ENCODE assay signal across 9 cellular contexts in the genomic region with DNA sequence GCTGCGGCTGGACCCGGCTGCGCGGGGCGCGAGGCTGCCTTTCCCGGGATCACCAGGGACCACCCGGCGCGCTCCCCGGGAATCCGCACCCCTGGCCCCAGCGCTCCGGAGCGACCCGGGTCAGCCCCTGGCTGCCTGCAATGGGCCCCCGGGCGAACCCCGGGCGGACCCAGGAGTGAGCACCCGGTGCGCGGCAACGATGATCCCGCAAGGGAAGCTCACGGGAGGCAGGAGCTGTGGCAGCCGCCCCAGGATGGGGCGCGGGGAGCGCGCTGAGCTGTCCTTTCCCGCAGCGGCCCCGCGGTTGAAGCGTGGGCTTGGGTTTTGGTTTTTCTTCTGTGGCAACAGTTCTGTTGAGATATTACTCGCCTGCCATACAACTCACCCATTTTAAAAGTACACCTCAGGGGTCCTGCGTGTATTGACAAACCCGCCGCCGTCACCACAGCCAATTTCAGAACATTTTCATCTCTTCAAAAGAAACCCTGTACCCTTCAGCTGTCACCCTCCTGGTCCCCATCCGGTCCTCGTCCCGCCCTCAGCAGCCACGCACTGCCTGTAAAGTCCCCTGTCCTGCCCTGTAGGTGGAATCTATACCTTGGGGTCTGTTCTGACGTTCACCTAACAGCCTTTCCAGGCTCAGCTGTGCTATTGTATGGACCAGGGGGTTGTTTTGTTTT. TPM values are rescaled to one million over a fixed set of nuclear protein-coding genes. Genes with fewer than 3 reads are reported as not detected.
DNase-seq lines count a peak whose midpoint lies in the region; ATAC-seq and TF ChIP-seq lines count a peak whose summit lies in the region.
"Had no signal": no experiment of that assay in that cellular context is flagged by ENCODE, and none has a peak within 500 bp of the region (broad histone marks: within the 10 kb centered on the region; RNA-seq: fewer than 3 reads in every experiment).

No MANE protein-coding gene starts in this region.

- CTCF ChIA-PET in AG04450 (lab: Charles Lee) (interaction anchor here (0.7 to 1.0 kb wide), 3 partner anchors 15 to 94 kb away, joined by 3 read pairs; no protein-coding TSS in a partner anchor), IMR-90 (lab: Yijun Ruan, JAX) (no interaction called here)

- H4K5ac ChIP-seq in IMR-90 (ENCODE audit: low read depth, low read length) = no peak overlapping the region

- no peak overlapping the region for H2BK20ac ChIP-seq in IMR-90 (ENCODE audit: low read depth, low read length)

- H3K9ac ChIP-seq in IMR-90 (ENCODE audit: low read depth, low read length) (no peak overlapping the region), neural cell (ENCODE audit: low read length) (peak overlapping the region; percentile 23)

- H3K27me3 ChIP-seq in AG04450 (ENCODE audit: control insufficient read depth, insufficient read depth, low read length) = peaks cover 26% of the 10 kb centered on the region
- H3K27me3 ChIP-seq in IMR-90 (ENCODE audit: control insufficient read depth, insufficient read depth, low read length) = peaks cover 28% of the 10 kb centered on the region
- peaks cover 3% of the 10 kb centered on the region for H3K27me3 ChIP-seq in neural cell (ENCODE audit: insufficient read depth, low read depth, low read length)

- H2AFZ ChIP-seq in IMR-90 (replicated peaks; ENCODE audit: low read length, poor library complexity) (peak overlapping the region; percentile 41), neural cell (ENCODE audit: low read depth, low read length) (no peak overlapping the region)

- no peak overlapping the region for H3K4ac ChIP-seq in IMR-90 (ENCODE audit: low read depth, low read length)

- intact Hi-C loops in IMR-90 (cut with micrococcal nuclease) = no loop called here

- POLR2A ChIA-PET in AG04450 (lab: Yijun Ruan, JAX) = interaction anchor here (0.7 kb wide), 2 partner anchors 61 to 679 kb away, joined by 3 to 4 read pairs; no protein-coding TSS in a partner anchor
- POLR2A ChIA-PET in IMR-90 (lab: Charles Lee; ENCODE audit: unreplicated experiment) = interaction anchor here (0.6 kb wide), 1 partner anchor 109 kb away, joined by 3 read pairs; no protein-coding TSS in a partner anchor

- no peaks in the 10 kb centered on the region for H3K9me1 ChIP-seq in IMR-90 (ENCODE audit: insufficient read depth, low read length)

- DNase-seq in AG04450 (ENCODE audit: low read depth, low spot score) (no peak), IMR-90 (no peak), chondrocyte (ENCODE audit: low spot score) (no peak), HK-2 (ENCODE audit: unreplicated experiment) (no peak), cortex of kidney (lab: John Stamatoyannopoulos, UW) (no peak)
- DNase-seq: hippocampal formation had no signal

- peaks cover 17% of the 10 kb centered on the region for H3K4me1 Mint-ChIP-seq in chondrocyte (ENCODE audit: low read depth)

- H3K56ac ChIP-seq in IMR-90 (ENCODE audit: extremely low read depth, insufficient read depth, low read length) = no peak overlapping the region

- no peak overlapping the region for H3K14ac ChIP-seq in IMR-90 (replicated peaks; ENCODE audit: low read depth, low read length)

- H3K79me1 ChIP-seq in IMR-90 (ENCODE audit: low read depth in 1 of 2, low read length in 2 of 2) = no peaks in the 10 kb centered on the region

- H3K36me3 ChIP-seq in IMR-90 (ENCODE audit: control insufficient read depth, insufficient read depth, low read length) (peaks cover 7% of the 10 kb centered on the region; the same call in 1 of the 2 replicates), neural cell (ENCODE audit: insufficient read depth, low read length) (no peaks in the 10 kb centered on the region)

- no peaks in the 10 kb centered on the region for H3F3A ChIP-seq in neural cell (ENCODE audit: insufficient read depth, low read length, poor library complexity, severe bottlenecking)

- dilution Hi-C loops in IMR-90 (cut with HindIII; ENCODE audit: low sequenced_read_pairs, unreplicated experiment) = no loop called here

- TF ChIP-seq POLR2A in IMR-90 (IDR thresholded peaks at IDR 0.05; ENCODE audit: low read depth, low read length) = no peak

- H3K4me2 ChIP-seq in IMR-90 (ENCODE audit: low read depth, low read length) (peak overlapping the region; percentile 63), neural cell (ENCODE audit: low read length) (no peak overlapping the region)

- in situ Hi-C loops in IMR-90 (cut with MboI; ENCODE audit: low sequenced_read_pairs) = no loop called here

- no peaks in the 10 kb centered on the region for H3K9me2 ChIP-seq in neural cell (ENCODE audit: insufficient read depth, low read length)

- TF ChIP-seq EP300 in neural cell (conservative IDR thresholded peaks at IDR 0.05; ENCODE audit: poor library complexity, severe bottlenecking) = no peak

- H3K36me3 Mint-ChIP-seq in chondrocyte (ENCODE audit: low read depth) = peaks cover 2% of the 10 kb centered on the region

- no peak overlapping the region for H4K91ac ChIP-seq in IMR-90 (ENCODE audit: insufficient read depth, low read depth, low read length)

- no TSS peak for BruUV-seq in IMR-90 (replicated peaks; lab: Mats Ljungman, UMichigan)

- H3K27ac ChIP-seq in AG04450 (ENCODE audit: low read depth, low read length) (no peak overlapping the region), IMR-90 (ENCODE audit: insufficient read depth, low read length) (no peak overlapping the region), neural cell (ENCODE audit: low read length) (no peak overlapping the region)

- H2BK120ac ChIP-seq in IMR-90 (ENCODE audit: low read depth, low read length) = no peak overlapping the region

- peaks cover 4% of the 10 kb centered on the region; the same call in 1 of the 2 replicates for H3K9me3 ChIP-seq in AG04450 (ENCODE audit: control insufficient read depth, insufficient read depth, low read length)
- no peaks in the 10 kb centered on the region for H3K9me3 ChIP-seq in IMR-90 (ENCODE audit: control insufficient read depth, insufficient read depth, low read length)
- H3K9me3 ChIP-seq in neural cell (ENCODE audit: low read length) = no peaks in the 10 kb centered on the region

- ATAC-seq in IMR-90 (ENCODE audit: low read depth) = peak; percentile 21
- no peak for ATAC-seq in GM18873 (IDR thresholded peaks at IDR 0.05; ENCODE audit: low FRiP score, unreplicated experiment)
- ATAC-seq in HG03342 (IDR thresholded peaks at IDR 0.05; ENCODE audit: unreplicated experiment) = no peak

- TF ChIP-seq CTCF in AG04450 (IDR thresholded peaks at IDR 0.05; ENCODE audit: low read depth, low read length) (no peak), IMR-90 (conservative IDR thresholded peaks at IDR 0.05; ENCODE audit: low read depth, low read length) (no peak), chondrocyte (IDR thresholded peaks at IDR 0.05) (no peak), neural cell (IDR thresholded peaks at IDR 0.05; ENCODE audit: poor library complexity, severe bottlenecking) (no peak)

- no peaks in the 10 kb centered on the region for H3K79me2 ChIP-seq in neural cell (replicated peaks; ENCODE audit: insufficient read depth, low read length)

- H2AK9ac ChIP-seq in IMR-90 (replicated peaks; ENCODE audit: low read depth, low read length, poor library complexity) = peak overlapping the region; percentile 44

- peaks cover 42% of the 10 kb centered on the region for H3K27me3 Mint-ChIP-seq in chondrocyte (ENCODE audit: low read depth)

- peak overlapping the region; percentile 38 for H3K4me3 ChIP-seq in AG04450 (ENCODE audit: low read depth, low read length)
- H3K4me3 ChIP-seq in IMR-90 (ENCODE audit: insufficient read depth, low read depth, low read length) = peak overlapping the region; percentile 25
- peak overlapping the region; percentile 59 for H3K4me3 ChIP-seq in neural cell (ENCODE audit: low read length)

- H2AK5ac ChIP-seq in IMR-90 (ENCODE audit: low read depth, low read length) = no peak overlapping the region

- H3K4me1 ChIP-seq in IMR-90 (ENCODE audit: control insufficient read depth, insufficient read depth, low read length) = peaks cover 9% of the 10 kb centered on the region

- no peak overlapping the region for H3K18ac ChIP-seq in IMR-90 (ENCODE audit: low read depth, low read length)

- no peak overlapping the region for H2BK5ac ChIP-seq in IMR-90 (ENCODE audit: low read depth, low read length, poor library complexity, severe bottlenecking)

- H3K9me3 Mint-ChIP-seq in chondrocyte (ENCODE audit: low read depth) = no peaks in the 10 kb centered on the region

- H4K8ac ChIP-seq in IMR-90 (ENCODE audit: low read depth in 2 of 2, low read length in 2 of 2) = no peak overlapping the region

- no peak for TF ChIP-seq RAD21 in IMR-90 (IDR thresholded peaks at IDR 0.05; ENCODE audit: low read length)
- TF ChIP-seq RAD21 in neural cell (conservative IDR thresholded peaks at IDR 0.05) = no peak

- H3K23ac ChIP-seq in IMR-90 (ENCODE audit: low read depth, low read length) = 0 out of 2 replicates have a peak overlapping the region, but pooled peaks have one; percentile 12

- no peak overlapping the region for H3K27ac Mint-ChIP-seq in chondrocyte (ENCODE audit: unreplicated experiment)

- peak overlapping the region; percentile 31 for H3K4me3 Mint-ChIP-seq in chondrocyte (ENCODE audit: unreplicated experiment)

- WGBS in IMR-90 (ENCODE audit: extremely low coverage in 2 of 2, insufficient read length in 1 of 2), 2 experiments = 3% methylated on average over 18 of the region's 46 CpGs; no CpG with 5 or more reads in 1 of the 2 experiments

- H4K20me1 ChIP-seq in IMR-90 (ENCODE audit: insufficient read depth, low read length) (peaks cover 7% of the 10 kb centered on the region; the same call in 1 of the 2 replicates), neural cell (ENCODE audit: insufficient read depth) (no peaks in the 10 kb centered on the region)

- H2BK15ac ChIP-seq in IMR-90 (ENCODE audit: low read depth, low read length) = no peak overlapping the region

TF ChIP-seq in neural cell, 6 proteins besides CTCF, POLR2A, EP300 and RAD21 (continues in another document):
- TF ChIP-seq SMC3 (conservative IDR thresholded peaks at IDR 0.05; ENCODE audit: poor library complexity) = no peak

RNA-seq across cellular contexts. Expression of gene CHMP6, which starts 12.8 kb away (rescaled TPM):
- 25.2 and 27.3 TPM in 2 replicates for polyA plus RNA-seq in AG04450 (2011; rRNA removed)
- polyA minus RNA-seq in AG04450 (2011; rRNA and poly(A)+ RNA removed) = 10.5 and 11.9 TPM in 2 replicates
- total RNA-seq in IMR-90 (2012; rRNA removed) = 5.0 and 7.2 TPM in 2 replicates
- polyA plus RNA-seq in IMR-90 (2012; rRNA removed) = 40.3 and 44.2 TPM in 2 replicates
- 36.0 and 41.8 TPM in 2 replicates for polyA plus RNA-seq in IMR-90 (2012; cell fraction: cytosol; rRNA removed)
- polyA plus RNA-seq in IMR-90 (2012; cell fraction: nucleus; rRNA removed; ENCODE audit: low replicate concordance) = 18.8 and 27.5 TPM in 2 replicates
- total RNA-seq in chondrocyte = 27.6 to 33.0 TPM (median 28.4 TPM) in 3 replicates
- polyA plus RNA-seq in neural cell = 32.8 and 35.1 TPM in 2 replicates
- 32.0 and 34.6 TPM in 2 replicates for polyA minus RNA-seq in neural cell

RNA-seq across cellular contexts. Expression of gene BAIAP2, which starts 30.5 kb away (rescaled TPM):
- 9.6 and 9.8 TPM in 2 replicates for polyA plus RNA-seq in AG04450 (2011; rRNA removed)
- polyA minus RNA-seq in AG04450 (2011; rRNA and poly(A)+ RNA removed) = 8.2 and 11.4 TPM in 2 replicates
- 18.3 and 22.8 TPM in 2 replicates for total RNA-seq in IMR-90 (2012; rRNA removed)
- 32.6 and 36.1 TPM in 2 replicates for polyA plus RNA-seq in IMR-90 (2012; rRNA removed)
- polyA plus RNA-seq in IMR-90 (2012; cell fraction: cytosol; rRNA removed) = 27.3 and 38.0 TPM in 2 replicates
- polyA plus RNA-seq in IMR-90 (2012; cell fraction: nucleus; rRNA removed; ENCODE audit: low replicate concordance) = 37.9 and 82.6 TPM in 2 replicates
- total RNA-seq in chondrocyte = 28.9 to 43.6 TPM (median 29.5 TPM) in 3 replicates
- polyA plus RNA-seq in neural cell = 17.5 and 37.9 TPM in 2 replicates
- 17.5 and 17.8 TPM in 2 replicates for polyA minus RNA-seq in neural cell
